29 cellular contexts compared by ENCODE assay signal in the genomic region with DNA sequence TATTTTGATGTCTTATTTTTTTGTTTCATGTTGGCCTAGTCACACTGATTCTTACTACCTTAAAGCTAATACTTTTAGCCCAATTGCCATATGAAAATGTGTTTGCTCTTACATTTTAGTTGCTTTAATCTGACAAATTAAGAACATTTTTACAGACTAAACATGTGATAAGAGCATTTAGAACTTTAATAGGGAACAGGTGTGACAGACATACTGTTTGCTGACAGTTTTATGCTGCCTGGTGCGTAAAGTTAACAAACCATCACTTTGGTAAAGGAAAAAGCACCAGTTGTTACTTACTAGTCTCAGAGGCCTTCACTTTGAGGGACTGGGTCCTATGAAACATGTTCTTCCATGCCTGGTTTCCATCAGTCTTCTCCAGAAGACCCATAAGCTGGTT.
"Had no signal": no experiment of that assay in that cellular context is flagged by ENCODE, and none has a peak within 500 bp of the region (broad histone marks: within the 10 kb centered on the region; RNA-seq: fewer than 3 reads in every experiment).

No MANE protein-coding gene starts in this region.

- ATAC-seq: activated CD8-positive, alpha-beta T cell treated with anti-CD3 and anti-CD28 coated beads for 36 hours; activated T-cell treated with anti-CD3 and anti-CD28 coated beads, Interleukin-2, amount 50 U/mL, for 72 hours had no signal

- H3K4me3 ChIP-seq: ascending aorta, PC-9 had no signal

- H2AFZ ChIP-seq: PC-9 had no signal

- H3K4me1 ChIP-seq: ascending aorta had no signal

- H3K27me3 ChIP-seq: ascending aorta had no signal

- H3K4me2 ChIP-seq: PC-9 had no signal

- H3K9me3 ChIP-seq: ascending aorta had no signal

- H3K27ac ChIP-seq: ascending aorta, PC-9, WERI-Rb-1 had no signal

- DNase-seq: activated CD4-positive, alpha-beta T cell treated with anti-CD3 and anti-CD28 coated beads for 1 hour; activated CD4-positive, alpha-beta T cell treated with anti-CD3 and anti-CD28 coated beads, Interleukin-2, amount 10 ng/mL, durations not matched to agents 24 days and 14 days; activated CD4-positive, alpha-beta T cell treated with anti-CD3 and anti-CD28 coated beads, Interleukin-2, amount 50 U/mL, for 4 hours; activated CD4-positive, CD25-positive, alpha-beta regulatory T cell; activated CD8-positive, alpha-beta T cell treated with anti-CD3 and anti-CD28 coated beads for 36 hours; activated gamma-delta T cell; activated naive CD4-positive, alpha-beta T cell treated with Interleukin-2 at 50 U/mL for 16 hours; activated naive CD8-positive, alpha-beta T cell treated with anti-CD3 and anti-CD28 coated beads, Interleukin-2, amount 10 ng/mL, durations not matched to agents 7 days and 5 days; activated T-cell treated with anti-CD3 and anti-CD28 coated beads, Interleukin-2, amount 50 U/mL, for 1 hour; activated T-cell treated with anti-CD3 and anti-CD28 coated beads, Interleukin-2, amount 50 U/mL, for 72 hours; amygdala; Kasumi-1; KG1; MM.1S; MV-4-11; NCI-H1092; NCI-H1436 treated with DMSO at 0.1 percent for 48 hours; NCI-H1694 treated with DMSO at 0.1 percent for 48 hours; NCI-H2029; NCI-H345; NCI-H524 treated with DMSO at 0.1 percent for 48 hours; PC-9; Right ventricle myocardium superior; SW 1271; T-helper 1 cell; T-helper 2 cell; T-helper 9 cell; WERI-Rb-1 had no signal
